Comparison of ENCODE assay signal across 14 cellular contexts in the genomic region with DNA sequence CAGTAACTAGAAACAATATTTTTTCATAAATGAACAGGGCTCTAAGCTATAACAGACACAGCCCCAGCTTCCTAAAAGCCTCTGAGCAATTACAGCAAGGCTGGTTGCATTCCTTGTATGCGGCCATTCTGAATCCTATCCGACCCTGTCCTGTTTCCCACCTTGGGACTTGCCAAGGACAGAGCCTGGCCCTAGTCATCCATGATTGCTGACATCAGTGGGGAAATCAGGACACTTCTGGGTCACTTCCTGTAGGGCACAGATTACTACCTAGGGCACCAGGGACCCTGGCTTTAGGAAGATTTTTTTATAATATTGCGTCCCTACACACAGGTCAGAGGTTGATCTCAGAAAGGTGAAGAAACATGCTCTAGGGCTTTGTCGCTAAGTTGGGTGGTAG. TPM values are rescaled to one million over a fixed set of nuclear protein-coding genes. Genes with fewer than 3 reads are reported as not detected.
DNase-seq lines count a peak whose midpoint lies in the region; ATAC-seq and TF ChIP-seq lines count a peak whose summit lies in the region.
"Had no signal": no experiment of that assay in that cellular context is flagged by ENCODE, and none has a peak within 500 bp of the region (broad histone marks: within the 10 kb centered on the region; RNA-seq: fewer than 3 reads in every experiment).

No MANE protein-coding gene starts in this region.

- H3K4me1 Mint-ChIP-seq in neural crest cell (peaks cover 49% of the 10 kb centered on the region), type B pancreatic cell (ENCODE audit: unreplicated experiment) (peaks cover 35% of the 10 kb centered on the region), T-helper 17 cell (peaks cover 23% of the 10 kb centered on the region)

- H3K4me3 Mint-ChIP-seq in neural crest cell (peak overlapping the region; percentile 54), type B pancreatic cell (no peak overlapping the region), T-helper 17 cell (no peak overlapping the region)
- H3K4me3 Mint-ChIP-seq: CD4-positive, CD25-positive, alpha-beta regulatory T cell had no signal

- H3K9me3 Mint-ChIP-seq in neural crest cell (no peaks in the 10 kb centered on the region), type B pancreatic cell (no peaks in the 10 kb centered on the region)
- H3K9me3 Mint-ChIP-seq: CD4-positive, CD25-positive, alpha-beta regulatory T cell had no signal

- no peak overlapping the region for H3K9ac ChIP-seq in adipocyte (ENCODE audit: low read length)

- peak overlapping the region in 55 of 59 donors; percentile 10 to 91 (median 76) for H3K27ac ChIP-seq in dorsolateral prefrontal cortex

- H3K4me3 ChIP-seq in adipocyte (ENCODE audit: low read length) (peak overlapping the region; percentile 30), dorsolateral prefrontal cortex (peak overlapping the region in 10 of 59 donors; percentile 3 to 39 (median 11))

- H3K36me3 Mint-ChIP-seq in neural crest cell (ENCODE audit: low read depth), result peaks cover 14% of the 10 kb centered on the region
- peaks cover 23% of the 10 kb centered on the region for H3K36me3 Mint-ChIP-seq in type B pancreatic cell
- peaks cover 4% of the 10 kb centered on the region for H3K36me3 Mint-ChIP-seq in T-helper 17 cell (ENCODE audit: low read depth)

- H3K27me3 Mint-ChIP-seq in neural crest cell (ENCODE audit: low read depth) (no peaks in the 10 kb centered on the region), type B pancreatic cell (no peaks in the 10 kb centered on the region), T-helper 17 cell (no peaks in the 10 kb centered on the region)
- H3K27me3 Mint-ChIP-seq: CD4-positive, CD25-positive, alpha-beta regulatory T cell had no signal

- peaks cover 12% of the 10 kb centered on the region for H3K4me1 ChIP-seq in adipocyte (ENCODE audit: control insufficient read depth, insufficient read depth, low read length)

- H3K27me3 ChIP-seq in adipocyte (replicated peaks; ENCODE audit: control insufficient read depth, insufficient read depth, low read length) (no peaks in the 10 kb centered on the region), dorsolateral prefrontal cortex (no peaks in the 10 kb centered on the region)

- ATAC-seq in T-helper 17 cell, result no peak

- H3K36me3 ChIP-seq in adipocyte (ENCODE audit: control insufficient read depth, insufficient read depth, low read length, severe bottlenecking), result peaks cover 6% of the 10 kb centered on the region

- H3K9me3 ChIP-seq in adipocyte (ENCODE audit: control insufficient read depth, low read length) (no peaks in the 10 kb centered on the region), T-helper 17 cell (ENCODE audit: control insufficient read depth, low read length, poor library complexity, severe bottlenecking) (no peaks in the 10 kb centered on the region)

- TF ChIP-seq CTCF in dorsolateral prefrontal cortex (IDR thresholded peaks at IDR 0.05 in 54 of 56, conservative IDR thresholded peaks at IDR 0.05 in 2 of 56; ENCODE audit: low read depth in 1 of 56, partially characterized antibody in 56 of 56), result no peak
- no peak for TF ChIP-seq CTCF in neural crest cell (conservative IDR thresholded peaks at IDR 0.05)
- no peak for TF ChIP-seq CTCF in type B pancreatic cell (conservative IDR thresholded peaks at IDR 0.05)

- intact Hi-C loops in dorsolateral prefrontal cortex (cut with DNase I), result no loop called here

- H3K27ac Mint-ChIP-seq in neural crest cell (ENCODE audit: unreplicated experiment) (no peak overlapping the region), type B pancreatic cell (peak overlapping the region; percentile 58), T-helper 17 cell (no peak overlapping the region)

- DNase-seq in adipocyte (ENCODE audit: low read depth), result no peak
- DNase-seq in dorsolateral prefrontal cortex, result no peak
- no peak for DNase-seq in neural crest cell (ENCODE audit: low read depth, low spot score)
- DNase-seq in type B pancreatic cell (ENCODE audit: extremely low spot score, unreplicated experiment), result no peak
- no peak for DNase-seq in SIG-M5 treated with dmso at 0.1 percent for 504 hours (lab: John Stamatoyannopoulos, UW; ENCODE audit: unreplicated experiment)
- no peak for DNase-seq in activated CD4-positive, alpha-beta T cell treated with anti-CD3 and anti-CD28 coated beads, Interleukin-2, amount 50 U/mL, for 1 hour
- DNase-seq in T-helper 17 cell, result no peak
- DNase-seq: Calu3; CD4-positive, CD25-positive, alpha-beta regulatory T cell; GOT3; KG1; NCI-H1417 treated with DMSO at 0.1 percent for 48 hours; NCI-H1930; SHP77 treated with DMSO at 0.1 percent for 48 hours had no signal

RNA-seq across cellular contexts. Expression of gene TMEM177, which starts 5.6 kb away (rescaled TPM):
- total RNA-seq in dorsolateral prefrontal cortex (10 to 100 TPM; 13.0 to 30.4 (median 20.3) TPM), neural crest cell (27.7 and 30.9 TPM in 2 replicates), type B pancreatic cell (ENCODE audit: low replicate concordance) (16.9 and 19.0 TPM in 2 replicates), T-helper 17 cell (1 to 10 TPM; 3.1 to 4.1 TPM)
